Comparison of ENCODE assay signal across 27 cellular contexts in genomic region chr3:11622846-11623550, GRCh38. TPM values are rescaled to one million over a fixed set of nuclear protein-coding genes. Genes with fewer than 3 reads are reported as not detected.
A peak's percentile ranks its signal among the peaks of the same experiment; 100 is the strongest.
DNase-seq lines count a peak whose midpoint lies in the region; ATAC-seq, FAIRE-seq and TF ChIP-seq lines count a peak whose summit lies in the region.
"Had no signal": no experiment of that assay in that cellular context is flagged by ENCODE, and none has a peak within 500 bp of the region (broad histone marks: within the 10 kb centered on the region; RNA-seq: fewer than 3 reads in every experiment).

No MANE protein-coding gene starts in this region.

- TF ChIP-seq CTCF in astrocyte (IDR thresholded peaks at IDR 0.05; ENCODE audit: insufficient read depth, low read depth, low read length), result no peak

- H3K4me3 ChIP-seq in astrocyte (ENCODE audit: insufficient read depth, low read depth, low read length), result no peak overlapping the region
- H3K4me3 ChIP-seq: right atrium auricular region had no signal

- POLR2A ChIA-PET in activated CD4-positive, alpha-beta T cell treated with anti-CD3 and anti-CD28 coated beads for 36 hours (lab: Charles Lee), result interaction anchor here (0.7 kb wide), 2 partner anchors 7 to 810 kb away, joined by 3 to 7 read pairs; no protein-coding TSS in a partner anchor

- H3K27me3 ChIP-seq in astrocyte (ENCODE audit: insufficient read depth, low read length), result no peaks in the 10 kb centered on the region
- H3K27me3 ChIP-seq: BE2C, right atrium auricular region had no signal

- no peak overlapping the region for H3K27ac ChIP-seq in astrocyte (ENCODE audit: low read depth, low read length)
- H3K27ac ChIP-seq: right atrium auricular region had no signal

- H2AFZ ChIP-seq in astrocyte (ENCODE audit: low read depth, low read length), result no peak overlapping the region

- H3K9me3 ChIP-seq in astrocyte (ENCODE audit: insufficient read depth, low read depth, low read length), result no peaks in the 10 kb centered on the region
- H3K9me3 ChIP-seq: BE2C, right atrium auricular region had no signal

- H3K79me2 ChIP-seq in astrocyte (ENCODE audit: insufficient read depth, low read length), result peaks cover 100% of the 10 kb centered on the region

- no peak for ATAC-seq in activated CD4-positive, alpha-beta T cell treated with anti-CD3 and anti-CD28 coated beads for 36 hours
- ATAC-seq in sciatic nerve (no peak), HG02870 (IDR thresholded peaks at IDR 0.05; ENCODE audit: unreplicated experiment) (no peak)
- ATAC-seq: PC-3 had no signal

- peaks cover 8% of the 10 kb centered on the region for H3K4me1 ChIP-seq in astrocyte (ENCODE audit: insufficient read depth, low read length)
- H3K4me1 ChIP-seq: BE2C had no signal

- no peak for DNase-seq in activated CD4-positive, alpha-beta T cell treated with anti-CD3 and anti-CD28 coated beads for 36 hours
- no peak for DNase-seq in activated CD4-positive, alpha-beta T cell treated with anti-CD3 and anti-CD28 coated beads, Interleukin-2, amount 50 U/mL, for 1 hour
- DNase-seq in NCI-H2171 treated with DMSO at 0.1 percent for 48 hours (lab: John Stamatoyannopoulos, UW) (peak; percentile 82), astrocyte (ENCODE audit: low read depth) (peak; percentile 68), retina (peak; percentile 23), sciatic nerve (ENCODE audit: low spot score) (no peak)
- no peak for DNase-seq in stimulated activated CD4-positive, alpha-beta T cell treated with anti-CD3 and anti-CD28 coated beads, Interleukin-2, amount 100 ng/mL, for 48 hours
- DNase-seq: activated CD4-positive, alpha-beta T cell treated with anti-CD3 and anti-CD28 coated beads for 4 hours; activated gamma-delta T cell; BE2C; Calu3; caudate nucleus; EL; HCEC 1CT; KBM-7; MM.1S; NCI-H1436 treated with DMSO at 0.1 percent for 48 hours; NCI-H774; PC-3; SHP77; stimulated activated CD4-positive, alpha-beta T cell treated with anti-CD3 and anti-CD28 coated beads, Interleukin-12 subunit alpha, Interleukin-12 subunit beta, amount 100 ng/mL, for 4 hours; SW 1271 had no signal

- H3K4me2 ChIP-seq in astrocyte (ENCODE audit: low read length), result no peak overlapping the region

- no peak overlapping the region for H3K9ac ChIP-seq in astrocyte (ENCODE audit: low read length)

- H3K4me1 Mint-ChIP-seq in activated CD4-positive, alpha-beta T cell treated with anti-CD3 and anti-CD28 coated beads for 36 hours, result peaks cover 79% of the 10 kb centered on the region
- peaks cover 62% of the 10 kb centered on the region for H3K4me1 Mint-ChIP-seq in astrocyte (ENCODE audit: low read depth, unreplicated experiment)

- H3K36me3 Mint-ChIP-seq in activated CD4-positive, alpha-beta T cell treated with anti-CD3 and anti-CD28 coated beads for 36 hours (ENCODE audit: low read depth), result peaks cover 9% of the 10 kb centered on the region
- H3K36me3 Mint-ChIP-seq in astrocyte (ENCODE audit: low read depth, unreplicated experiment), result peaks cover 17% of the 10 kb centered on the region

- peaks cover 100% of the 10 kb centered on the region for H4K20me1 ChIP-seq in astrocyte (ENCODE audit: insufficient read depth, low read length)

- H3K9me3 Mint-ChIP-seq in activated CD4-positive, alpha-beta T cell treated with anti-CD3 and anti-CD28 coated beads for 36 hours (ENCODE audit: low read depth), result peaks cover 5% of the 10 kb centered on the region
- peaks cover 1% of the 10 kb centered on the region for H3K9me3 Mint-ChIP-seq in astrocyte (ENCODE audit: unreplicated experiment)
- H3K9me3 Mint-ChIP-seq: dendritic cell treated with granulocyte-macrophage colony-stimulating factor and Interleukin-4, amounts not matched to agents 40 ng/mL and 50 ng/mL, for 4 days; type B pancreatic cell had no signal

- no peak overlapping the region for H3K4me3 Mint-ChIP-seq in activated CD4-positive, alpha-beta T cell treated with anti-CD3 and anti-CD28 coated beads for 36 hours
- no peak overlapping the region for H3K4me3 Mint-ChIP-seq in astrocyte (ENCODE audit: unreplicated experiment)
- H3K4me3 Mint-ChIP-seq: dendritic cell treated with granulocyte-macrophage colony-stimulating factor and Interleukin-4, amounts not matched to agents 40 ng/mL and 50 ng/mL, for 4 days; type B pancreatic cell had no signal

- FAIRE-seq in astrocyte (lab: Jason Lieb, UNC), result no peak
- FAIRE-seq: endometrium had no signal

- CTCF ChIA-PET in activated CD4-positive, alpha-beta T cell treated with anti-CD3 and anti-CD28 coated beads for 36 hours (lab: Charles Lee), result interaction anchor here (0.6 to 4.8 kb wide), 4 partner anchors 9 to 41 kb away, joined by 3 to 13 read pairs (median 4); no protein-coding TSS in a partner anchor

- intact Hi-C loops in activated CD4-positive, alpha-beta T cell treated with anti-CD3 and anti-CD28 coated beads for 36 hours (cut with DNase I, micrococcal nuclease), result loop anchor here in 1 of 2 experiments (5.0 to 10.0 kb wide), 4 partner anchors 149 to 1378 kb away; partner anchors contain the start of gene TATDN2
- intact Hi-C loops in sciatic nerve (cut with DNase I), result no loop called here

- H3K36me3 ChIP-seq in astrocyte (ENCODE audit: insufficient read depth, low read length), result no peaks in the 10 kb centered on the region
- H3K36me3 ChIP-seq: BE2C, right atrium auricular region had no signal

- no peaks in the 10 kb centered on the region for H3K27me3 Mint-ChIP-seq in activated CD4-positive, alpha-beta T cell treated with anti-CD3 and anti-CD28 coated beads for 36 hours
- H3K27me3 Mint-ChIP-seq in astrocyte (ENCODE audit: low read depth, unreplicated experiment), result no peaks in the 10 kb centered on the region
- H3K27me3 Mint-ChIP-seq: dendritic cell treated with granulocyte-macrophage colony-stimulating factor and Interleukin-4, amounts not matched to agents 40 ng/mL and 50 ng/mL, for 4 days; type B pancreatic cell had no signal

- peak overlapping the region; percentile 37 for H3K27ac Mint-ChIP-seq in activated CD4-positive, alpha-beta T cell treated with anti-CD3 and anti-CD28 coated beads for 36 hours
- peak overlapping the region; percentile 67 for H3K27ac Mint-ChIP-seq in astrocyte (ENCODE audit: unreplicated experiment)
- H3K27ac Mint-ChIP-seq: dendritic cell treated with granulocyte-macrophage colony-stimulating factor and Interleukin-4, amounts not matched to agents 40 ng/mL and 50 ng/mL, for 4 days; type B pancreatic cell had no signal

RNA-seq across cellular contexts. Expression of gene VGLL4, which starts 20.7 kb away (rescaled TPM):
- 10 to 100 TPM; 24.4 to 24.9 TPM for total RNA-seq in activated CD4-positive, alpha-beta T cell treated with anti-CD3 and anti-CD28 coated beads for 36 hours
- total RNA-seq in astrocyte, result 69.7 and 70.3 TPM in 2 replicates
- 96.5 TPM for total RNA-seq in sciatic nerve

Comparison
In these comparisons a context has a peak if more than half of its experiments do, and no peak if none do; other contexts are left out.
1. DNase-seq: peak in NCI-H2171 treated with DMSO at 0.1 percent for 48 hours (single experiment), astrocyte (single experiment) and retina (single experiment); none in activated CD4-positive, alpha-beta T cell treated with anti-CD3 and anti-CD28 coated beads for 36 hours (single experiment), activated CD4-positive, alpha-beta T cell treated with anti-CD3 and anti-CD28 coated beads, Interleukin-2, amount 50 U/mL, for 1 hour (single experiment), stimulated activated CD4-positive, alpha-beta T cell treated with anti-CD3 and anti-CD28 coated beads, Interleukin-2, amount 100 ng/mL, for 48 hours (0 of 2) and sciatic nerve (single experiment).